In genomic region chr20:33007376-33008335, GRCh38 we compare ENCODE assay signal across 1 cellular context.
TF ChIP-seq lines count a peak whose summit lies in the region.

A gene with protein sequence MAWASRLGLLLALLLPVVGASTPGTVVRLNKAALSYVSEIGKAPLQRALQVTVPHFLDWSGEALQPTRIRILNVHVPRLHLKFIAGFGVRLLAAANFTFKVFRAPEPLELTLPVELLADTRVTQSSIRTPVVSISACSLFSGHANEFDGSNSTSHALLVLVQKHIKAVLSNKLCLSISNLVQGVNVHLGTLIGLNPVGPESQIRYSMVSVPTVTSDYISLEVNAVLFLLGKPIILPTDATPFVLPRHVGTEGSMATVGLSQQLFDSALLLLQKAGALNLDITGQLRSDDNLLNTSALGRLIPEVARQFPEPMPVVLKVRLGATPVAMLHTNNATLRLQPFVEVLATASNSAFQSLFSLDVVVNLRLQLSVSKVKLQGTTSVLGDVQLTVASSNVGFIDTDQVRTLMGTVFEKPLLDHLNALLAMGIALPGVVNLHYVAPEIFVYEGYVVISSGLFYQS (plus strand): TSS chr20:33007704. CDS start chr20:33008575, 871 bp downstream.

TF ChIP-seq in HepG2, 621 proteins besides CTCF, POLR2A, EP300 and RAD21 (continued from another document and continues in another):
- TF ChIP-seq ZBTB44 (CRISPR knock-in tag; IDR thresholded peaks at IDR 0.05), result no peak
- no peak for TF ChIP-seq MLLT10 (CRISPR knock-in tag; IDR thresholded peaks at IDR 0.05)
- TF ChIP-seq ZNF644 (CRISPR knock-in tag; IDR thresholded peaks at IDR 0.05; ENCODE audit: low read depth), result peak; percentile 97
- TF ChIP-seq ZFP36L1 (CRISPR knock-in tag; IDR thresholded peaks at IDR 0.05), result no peak
- peak; percentile 76; the same call in 2 of the 3 replicates for TF ChIP-seq MXI1 (IDR thresholded peaks at IDR 0.05; ENCODE audit: borderline replicate concordance, low read depth, low read length)
- TF ChIP-seq, protein P1, sequence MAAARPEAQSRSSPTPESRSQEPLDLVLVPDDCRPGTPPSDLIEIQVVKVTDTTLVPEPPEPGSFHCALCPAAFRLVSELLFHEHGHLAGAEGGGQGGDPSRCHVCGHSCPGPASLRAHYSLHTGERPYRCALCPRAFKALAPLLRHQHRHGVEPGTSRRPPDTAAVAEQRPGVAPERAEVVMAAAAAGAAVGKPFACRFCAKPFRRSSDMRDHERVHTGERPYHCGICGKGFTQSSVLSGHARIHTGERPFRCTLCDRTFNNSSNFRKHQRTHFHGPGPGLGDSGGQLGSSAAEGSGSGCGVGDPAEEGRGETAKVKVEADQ (CRISPR knock-in tag; IDR thresholded peaks at IDR 0.05; ENCODE audit: borderline replicate concordance), result peak; percentile 95
- 0 out of 2 replicates have a peak, but pooled peaks have one; percentile 34 for TF ChIP-seq SALL2 (CRISPR knock-in tag; IDR thresholded peaks at IDR 0.05)
- TF ChIP-seq NFE2L2 (IDR thresholded peaks at IDR 0.05; ENCODE audit: low read length), result no peak
- no peak for TF ChIP-seq ZNF10 (CRISPR knock-in tag; IDR thresholded peaks at IDR 0.05; ENCODE audit: borderline replicate concordance, low read depth)
- peak; percentile 90 for TF ChIP-seq ZNF572 (CRISPR knock-in tag; IDR thresholded peaks at IDR 0.05)
- TF ChIP-seq ZNF44 (CRISPR knock-in tag; IDR thresholded peaks at IDR 0.05), result peak; percentile 65; the same call in 1 of the 2 replicates
- 0 out of 2 replicates have a peak, but pooled peaks have one; percentile 45 for TF ChIP-seq ZNF235 (CRISPR knock-in tag; IDR thresholded peaks at IDR 0.05; ENCODE audit: borderline replicate concordance)
- peak; percentile 97 for TF ChIP-seq ZNF350 (CRISPR knock-in tag; IDR thresholded peaks at IDR 0.05; ENCODE audit: borderline replicate concordance, low read depth)
- TF ChIP-seq U2AF1 (optimal IDR thresholded peaks at IDR 0.05; ENCODE audit: low read depth, low read length), result no peak
- TF ChIP-seq ZBTB21 (CRISPR knock-in tag; IDR thresholded peaks at IDR 0.05), result no peak
- no peak; the same call in 1 of the 2 replicates for TF ChIP-seq FOXP1 (IDR thresholded peaks at IDR 0.05)
- peak; percentile 89 for TF ChIP-seq FOXP1 (CRISPR knock-in tag; IDR thresholded peaks at IDR 0.05)
- TF ChIP-seq, protein P2, sequence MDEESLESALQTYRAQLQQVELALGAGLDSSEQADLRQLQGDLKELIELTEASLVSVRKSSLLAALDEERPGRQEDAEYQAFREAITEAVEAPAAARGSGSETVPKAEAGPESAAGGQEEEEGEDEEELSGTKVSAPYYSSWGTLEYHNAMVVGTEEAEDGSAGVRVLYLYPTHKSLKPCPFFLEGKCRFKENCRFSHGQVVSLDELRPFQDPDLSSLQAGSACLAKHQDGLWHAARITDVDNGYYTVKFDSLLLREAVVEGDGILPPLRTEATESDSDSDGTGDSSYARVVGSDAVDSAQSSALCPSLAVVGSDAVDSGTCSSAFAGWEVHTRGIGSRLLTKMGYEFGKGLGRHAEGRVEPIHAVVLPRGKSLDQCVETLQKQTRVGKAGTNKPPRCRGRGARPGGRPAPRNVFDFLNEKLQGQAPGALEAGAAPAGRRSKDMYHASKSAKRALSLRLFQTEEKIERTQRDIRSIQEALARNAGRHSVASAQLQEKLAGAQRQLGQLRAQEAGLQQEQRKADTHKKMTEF (CRISPR knock-in tag; IDR thresholded peaks at IDR 0.05), result peak; percentile 95
- TF ChIP-seq SP1 (IDR thresholded peaks at IDR 0.05), result no peak
- TF ChIP-seq SP1 (CRISPR knock-in tag; IDR thresholded peaks at IDR 0.05), result peak; percentile 34
- peak; percentile 69; the same call in 1 of the 2 replicates for TF ChIP-seq ZNF121 (CRISPR knock-in tag; IDR thresholded peaks at IDR 0.05)
- TF ChIP-seq, protein P3, sequence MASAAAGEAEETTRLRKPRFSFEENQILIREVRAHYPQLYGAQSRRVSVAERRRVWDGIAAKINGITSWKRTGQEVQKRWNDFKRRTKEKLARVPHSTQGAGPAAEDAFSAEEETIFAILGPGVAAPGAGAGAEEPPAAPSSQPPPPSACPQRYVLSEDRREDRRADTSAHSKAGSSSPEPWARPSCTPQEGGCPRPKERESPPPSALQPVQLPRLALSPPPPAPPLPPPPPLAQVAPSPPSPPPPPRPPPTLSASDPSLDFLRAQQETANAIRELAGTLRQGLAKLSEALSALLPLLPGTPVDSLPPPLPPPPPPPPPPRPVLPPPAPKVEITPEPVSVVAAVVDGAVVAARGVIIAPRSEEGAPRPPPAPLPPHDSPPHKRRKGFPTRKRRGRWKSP (CRISPR knock-in tag; IDR thresholded peaks at IDR 0.05), result no peak; the same call in 1 of the 2 replicates
- TF ChIP-seq RBAK (CRISPR knock-in tag; IDR thresholded peaks at IDR 0.05), result peak; percentile 40; the same call in 1 of the 2 replicates
- no peak for TF ChIP-seq PHB2 (IDR thresholded peaks at IDR 0.05; ENCODE audit: partially characterized antibody)
- TF ChIP-seq TCF12 (IDR thresholded peaks at IDR 0.05), result no peak
- TF ChIP-seq TCF12 (CRISPR knock-in tag; IDR thresholded peaks at IDR 0.05), result peak; percentile 58; the same call in 1 of the 2 replicates
- TF ChIP-seq MYNN (CRISPR knock-in tag; IDR thresholded peaks at IDR 0.05; ENCODE audit: low read depth), result no peak
- TF ChIP-seq SMARCE1 (IDR thresholded peaks at IDR 0.05; ENCODE audit: borderline replicate concordance), result no peak
- TF ChIP-seq KAT7 (CRISPR knock-in tag; IDR thresholded peaks at IDR 0.05; ENCODE audit: borderline replicate concordance), result peak; percentile 53; the same call in 1 of the 2 replicates
- peak; percentile 96 for TF ChIP-seq ZFX (CRISPR knock-in tag; IDR thresholded peaks at IDR 0.05; ENCODE audit: low read depth)
- TF ChIP-seq CERS6 (CRISPR knock-in tag; IDR thresholded peaks at IDR 0.05), result 0 out of 2 replicates have a peak, but pooled peaks have one; percentile 3
- TF ChIP-seq ZBTB38 (CRISPR knock-in tag; IDR thresholded peaks at IDR 0.05), result no peak; the same call in none of the 2 replicates
- TF ChIP-seq ZNF30 (CRISPR knock-in tag; IDR thresholded peaks at IDR 0.05), result no peak; the same call in 1 of the 2 replicates
- TF ChIP-seq KAT2B (IDR thresholded peaks at IDR 0.05; ENCODE audit: borderline replicate concordance, low read depth, low read length), result no peak
- no peak for TF ChIP-seq POLR2AphosphoS2 (IDR thresholded peaks at IDR 0.05; ENCODE audit: low read depth, low read length)
- TF ChIP-seq SMC3 (IDR thresholded peaks at IDR 0.05; ENCODE audit: low read length), result no peak
- TF ChIP-seq ZSCAN22 (CRISPR knock-in tag; IDR thresholded peaks at IDR 0.05), result no peak
- TF ChIP-seq ERF (CRISPR knock-in tag; IDR thresholded peaks at IDR 0.05), result peak; percentile 92
- no peak for TF ChIP-seq HNRNPK (IDR thresholded peaks at IDR 0.05; ENCODE audit: low read depth, low read length, poor library complexity, severe bottlenecking)
- TF ChIP-seq EZH2 (conservative IDR thresholded peaks at IDR 0.05; ENCODE audit: low read depth, low read length), result no peak
- TF ChIP-seq CHD4 (IDR thresholded peaks at IDR 0.05; ENCODE audit: borderline replicate concordance, low read length), result no peak
- TF ChIP-seq CEBPB (IDR thresholded peaks at IDR 0.05; ENCODE audit: borderline replicate concordance, low read depth, low read length), result peak; percentile 50; the same call in 1 of the 2 replicates
- TF ChIP-seq ZNF580 (CRISPR knock-in tag; IDR thresholded peaks at IDR 0.05; ENCODE audit: borderline replicate concordance, low read depth), result peak; percentile 94
- TF ChIP-seq SOX13 (IDR thresholded peaks at IDR 0.05), result peak; percentile 79
- peak in 1 of 2 experiments; percentile 79; a peak in 3 of 4 replicates for TF ChIP-seq SOX13 (CRISPR knock-in tag; conservative IDR thresholded peaks at IDR 0.05 in 1 of 2, IDR thresholded peaks at IDR 0.05 in 1 of 2)
- no peak for TF ChIP-seq RFX1 (IDR thresholded peaks at IDR 0.05)
- peak; percentile 97 for TF ChIP-seq ZNF609 (CRISPR knock-in tag; IDR thresholded peaks at IDR 0.05; ENCODE audit: borderline replicate concordance)
- no peak for TF ChIP-seq TEAD2 (CRISPR knock-in tag; IDR thresholded peaks at IDR 0.05)
- no peak for TF ChIP-seq SMARCC2 (IDR thresholded peaks at IDR 0.05)
- TF ChIP-seq ZNF263 (CRISPR knock-in tag; IDR thresholded peaks at IDR 0.05), result peak; percentile 69; the same call in 1 of the 2 replicates
- no peak for TF ChIP-seq ZNF329 (CRISPR knock-in tag; IDR thresholded peaks at IDR 0.05; ENCODE audit: low read depth)
- TF ChIP-seq, protein P4, sequence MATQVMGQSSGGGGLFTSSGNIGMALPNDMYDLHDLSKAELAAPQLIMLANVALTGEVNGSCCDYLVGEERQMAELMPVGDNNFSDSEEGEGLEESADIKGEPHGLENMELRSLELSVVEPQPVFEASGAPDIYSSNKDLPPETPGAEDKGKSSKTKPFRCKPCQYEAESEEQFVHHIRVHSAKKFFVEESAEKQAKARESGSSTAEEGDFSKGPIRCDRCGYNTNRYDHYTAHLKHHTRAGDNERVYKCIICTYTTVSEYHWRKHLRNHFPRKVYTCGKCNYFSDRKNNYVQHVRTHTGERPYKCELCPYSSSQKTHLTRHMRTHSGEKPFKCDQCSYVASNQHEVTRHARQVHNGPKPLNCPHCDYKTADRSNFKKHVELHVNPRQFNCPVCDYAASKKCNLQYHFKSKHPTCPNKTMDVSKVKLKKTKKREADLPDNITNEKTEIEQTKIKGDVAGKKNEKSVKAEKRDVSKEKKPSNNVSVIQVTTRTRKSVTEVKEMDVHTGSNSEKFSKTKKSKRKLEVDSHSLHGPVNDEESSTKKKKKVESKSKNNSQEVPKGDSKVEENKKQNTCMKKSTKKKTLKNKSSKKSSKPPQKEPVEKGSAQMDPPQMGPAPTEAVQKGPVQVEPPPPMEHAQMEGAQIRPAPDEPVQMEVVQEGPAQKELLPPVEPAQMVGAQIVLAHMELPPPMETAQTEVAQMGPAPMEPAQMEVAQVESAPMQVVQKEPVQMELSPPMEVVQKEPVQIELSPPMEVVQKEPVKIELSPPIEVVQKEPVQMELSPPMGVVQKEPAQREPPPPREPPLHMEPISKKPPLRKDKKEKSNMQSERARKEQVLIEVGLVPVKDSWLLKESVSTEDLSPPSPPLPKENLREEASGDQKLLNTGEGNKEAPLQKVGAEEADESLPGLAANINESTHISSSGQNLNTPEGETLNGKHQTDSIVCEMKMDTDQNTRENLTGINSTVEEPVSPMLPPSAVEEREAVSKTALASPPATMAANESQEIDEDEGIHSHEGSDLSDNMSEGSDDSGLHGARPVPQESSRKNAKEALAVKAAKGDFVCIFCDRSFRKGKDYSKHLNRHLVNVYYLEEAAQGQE (IDR thresholded peaks at IDR 0.05; ENCODE audit: borderline replicate concordance in 1 of 2, low read depth in 1 of 2, low read length in 2 of 2), result peak in 1 of 2 experiments; percentile 65; a peak in 2 of 4 replicates
- TF ChIP-seq ZNF567 (CRISPR knock-in tag; IDR thresholded peaks at IDR 0.05; ENCODE audit: borderline replicate concordance), result peak; percentile 99
- TF ChIP-seq ZNF775 (CRISPR knock-in tag; IDR thresholded peaks at IDR 0.05; ENCODE audit: borderline replicate concordance), result peak; percentile 51; the same call in 1 of the 2 replicates
- TF ChIP-seq TGIF2 (CRISPR knock-in tag; IDR thresholded peaks at IDR 0.05), result peak; percentile 58; the same call in 1 of the 2 replicates
- TF ChIP-seq JUNB (CRISPR knock-in tag; IDR thresholded peaks at IDR 0.05; ENCODE audit: borderline replicate concordance), result no peak
